ENCODE assay signal across 13 cellular contexts in genomic region chr4:7906171-7906581, GRCh38. TPM values are rescaled to one million over a fixed set of nuclear protein-coding genes. Genes with fewer than 3 reads are reported as not detected.
DNase-seq lines count a peak whose midpoint lies in the region; ATAC-seq and TF ChIP-seq lines count a peak whose summit lies in the region.
"Had no signal": no experiment of that assay in that cellular context is flagged by ENCODE, and none has a peak within 500 bp of the region (broad histone marks: within the 10 kb centered on the region; RNA-seq: fewer than 3 reads in every experiment).

No MANE protein-coding gene starts in this region.

- H3K4me1 ChIP-seq in mammary epithelial cell (ENCODE audit: insufficient read depth, low read length) (peaks cover 42% of the 10 kb centered on the region), thoracic aorta (ENCODE audit: control insufficient read depth in 1 of 2, low read depth in 2 of 2) (peaks cover 50 to 91% of the 10 kb centered on the region in 2 donors)

- dilution Hi-C loops in mammary epithelial cell (cut with HindIII; ENCODE audit: low sequenced_read_pairs): loop anchor here (5.0 kb wide), 2 partner anchors 34 to 51 kb away; no protein-coding TSS in a partner anchor

- H3K79me2 ChIP-seq in mammary epithelial cell (ENCODE audit: insufficient read depth, low read length): peaks cover 99% of the 10 kb centered on the region

- H3K4me3 ChIP-seq in mammary epithelial cell (replicated peaks in 1 of 3; ENCODE audit: insufficient read depth in 1 of 3, low read depth in 2 of 3, low read length in 3 of 3) (no peak overlapping the region), thoracic aorta (peak overlapping the region; percentile 25)
- H3K4me3 ChIP-seq: GM12878 had no signal

- CTCF ChIA-PET in mammary epithelial cell (lab: Charles Lee; ENCODE audit: low non-redundant PET): no interaction called here

- in situ Hi-C loops in mammary epithelial cell (cut with MboI; ENCODE audit: low sequenced_read_pairs in 2 of 2): no loop called here

- BruUV-seq in mammary epithelial cell (replicated peaks; lab: Mats Ljungman, UMichigan): no TSS peak

- intact Hi-C loops in mammary epithelial cell (cut with micrococcal nuclease): no loop called here

- H3K36me3 ChIP-seq in mammary epithelial cell (ENCODE audit: insufficient read depth, low read length) (no peaks in the 10 kb centered on the region), thoracic aorta (no peaks in the 10 kb centered on the region)

- no peaks in the 10 kb centered on the region for H3K27me3 ChIP-seq in mammary epithelial cell (ENCODE audit: insufficient read depth, low read length)
- H3K27me3 ChIP-seq in thoracic aorta (replicated peaks; ENCODE audit: insufficient read depth): no peaks in the 10 kb centered on the region

- H4K20me1 ChIP-seq in mammary epithelial cell (ENCODE audit: insufficient read depth, low read length): no peaks in the 10 kb centered on the region

- H3K4me2 ChIP-seq in mammary epithelial cell (ENCODE audit: insufficient read depth, low read depth, low read length): peak overlapping the region; percentile 54

- no peak for ATAC-seq in thoracic aorta (ENCODE audit: insufficient number of reproducible peaks, low FRiP score, low read depth)
- no peak for ATAC-seq in HG03457 (IDR thresholded peaks at IDR 0.05; ENCODE audit: unreplicated experiment)
- no peak for ATAC-seq in HG03280 (IDR thresholded peaks at IDR 0.05; ENCODE audit: unreplicated experiment)
- ATAC-seq in GM21723 (IDR thresholded peaks at IDR 0.05; ENCODE audit: unreplicated experiment): no peak
- no peak for ATAC-seq in HG02938 (IDR thresholded peaks at IDR 0.05; ENCODE audit: unreplicated experiment)
- ATAC-seq: GM12878 had no signal

- DNase-seq in NCI-H69 (lab: John Stamatoyannopoulos, UW): peak; percentile 18
- DNase-seq in mammary epithelial cell: no peak
- DNase-seq in iris pigment epithelial cell (ENCODE audit: low read depth): peak; percentile 44
- no peak for DNase-seq in thoracic aorta (ENCODE audit: low spot score)
- DNase-seq: activated CD4-positive, alpha-beta T cell treated with anti-CD3 and anti-CD28 coated beads, Interleukin-2, amount 10 ng/mL, durations not matched to agents 24 days and 14 days; activated gamma-delta T cell treated with Interleukin-2 at 50 U/mL for 16 hours; Calu3; MV-4-11 had no signal

- TF ChIP-seq CTCF in mammary epithelial cell (conservative IDR thresholded peaks at IDR 0.05 in 1 of 2, IDR thresholded peaks at IDR 0.05 in 1 of 2; ENCODE audit: extremely low read depth in 1 of 2, insufficient read depth in 1 of 2, low read depth in 1 of 2, low read length in 2 of 2) (no peak), thoracic aorta (IDR thresholded peaks at IDR 0.05) (no peak)

- H3K9ac ChIP-seq in mammary epithelial cell (ENCODE audit: insufficient read depth, low read length): no peak overlapping the region

- WGBS in mammary epithelial cell (ENCODE audit: low coverage, missing lambda C conversion rate): 72% methylated on average over 9 of the region's 9 CpGs

- no peaks in the 10 kb centered on the region for H3K9me3 ChIP-seq in mammary epithelial cell (replicated peaks; ENCODE audit: insufficient read depth, low read length)
- no peaks in the 10 kb centered on the region for H3K9me3 ChIP-seq in thoracic aorta

- H3K27ac ChIP-seq in mammary epithelial cell (ENCODE audit: insufficient read depth, low read depth, low read length) (no peak overlapping the region), thoracic aorta (peak overlapping the region; percentile 83 to 86)

- no peak overlapping the region for H2AFZ ChIP-seq in mammary epithelial cell (ENCODE audit: low read depth, low read length)

RNA-seq across cellular contexts. Expression of gene AFAP1, which starts 33.5 kb away (rescaled TPM):
- total RNA-seq in mammary epithelial cell (10 to 100 TPM; 22.9 to 36.0 TPM), thoracic aorta (10 to 100 TPM; 32.1 to 40.1 TPM)
- polyA plus RNA-seq in mammary epithelial cell: 13.4 TPM
- 20.1 TPM for polyA minus RNA-seq in mammary epithelial cell

Comparison
In these comparisons a context has a peak if more than half of its experiments do, and no peak if none do; other contexts are left out.
1. DNase-seq: peak in NCI-H69 (single experiment) and iris pigment epithelial cell (single experiment); none in mammary epithelial cell (single experiment) and thoracic aorta (single experiment).